ENCODE assay signal across 8 cellular contexts in the genomic region with DNA sequence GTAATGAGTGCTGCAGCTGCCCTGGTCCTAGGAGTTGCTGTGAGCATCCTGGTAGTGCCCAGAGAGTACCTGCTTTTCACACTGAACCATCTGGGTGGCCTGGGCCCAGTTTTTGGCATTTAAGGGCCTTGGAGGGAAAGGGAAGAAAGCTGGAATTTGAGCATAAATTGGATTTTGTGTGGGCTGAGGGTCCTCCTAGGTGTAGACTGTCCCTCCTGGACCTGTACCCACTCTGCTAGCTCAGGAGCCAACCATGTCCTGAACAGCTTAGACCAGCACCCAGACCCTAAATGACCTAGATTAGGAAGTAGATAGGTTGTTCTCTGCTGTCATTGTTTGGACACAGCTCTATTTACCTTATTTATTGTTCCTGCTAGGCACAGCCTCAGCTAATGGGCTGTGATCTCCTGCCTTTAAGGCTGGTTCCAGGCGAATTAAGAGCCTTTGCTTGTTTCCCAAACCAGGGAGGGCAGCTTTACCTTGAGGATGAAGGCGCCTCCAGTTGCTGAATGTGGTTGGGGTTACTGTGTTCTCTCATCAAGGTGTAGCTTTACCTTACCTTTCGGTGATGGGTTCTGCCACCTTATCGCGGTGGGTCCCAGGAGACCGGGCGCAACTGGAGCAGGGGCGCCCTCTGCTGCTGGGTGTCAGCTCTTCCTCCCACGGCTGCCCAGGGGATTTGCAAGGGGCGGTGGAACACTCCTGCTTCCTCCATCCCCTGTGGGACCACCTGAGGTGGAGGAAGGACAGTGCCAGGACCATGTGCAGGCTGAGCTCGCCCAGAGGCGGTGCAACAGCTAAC. TPM values are rescaled to one million over a fixed set of nuclear protein-coding genes. Genes with fewer than 3 reads are reported as not detected.
DNase-seq lines count a peak whose midpoint lies in the region; ATAC-seq and TF ChIP-seq lines count a peak whose summit lies in the region.

No MANE protein-coding gene starts in this region.

- H3K36me3 Mint-ChIP-seq in activated CD4-positive, alpha-beta T cell treated with anti-CD3 and anti-CD28 coated beads, Interleukin-2, amount 10 ng/mL, durations not matched to agents 24 days and 14 days (ENCODE audit: low read depth), result peaks cover 3% of the 10 kb centered on the region

- H3K4me2 ChIP-seq in mesenchymal stem cell (ENCODE audit: low read length, poor library complexity, severe bottlenecking), result no peak overlapping the region

- H3K9me3 Mint-ChIP-seq in activated CD4-positive, alpha-beta T cell treated with anti-CD3 and anti-CD28 coated beads, Interleukin-2, amount 10 ng/mL, durations not matched to agents 24 days and 14 days, result no peaks in the 10 kb centered on the region

- DNase-seq in BJ (ENCODE audit: low read depth) (no peak), NCI-H2227 (lab: John Stamatoyannopoulos, UW; ENCODE audit: unreplicated experiment) (peak; percentile 73), coronary artery (ENCODE audit: low spot score) (no peak), mesenchymal stem cell (peak; percentile 52)
- peak; percentile 92 for DNase-seq in activated CD4-positive, alpha-beta T cell treated with anti-CD3 and anti-CD28 coated beads, Interleukin-2, amount 10 ng/mL, durations not matched to agents 24 days and 14 days
- peak; percentile 60 to 68 for DNase-seq in stimulated activated CD8-positive, alpha-beta memory T cell treated with anti-CD3 and anti-CD28 coated beads, Interleukin-2, amount 100 ng/mL, for 48 hours (ENCODE audit: low read depth in 2 of 2)

- no peaks in the 10 kb centered on the region for H3K36me3 ChIP-seq in BJ (ENCODE audit: control insufficient read depth, insufficient read depth, low read length)
- no peaks in the 10 kb centered on the region for H3K36me3 ChIP-seq in mesenchymal stem cell (ENCODE audit: control insufficient read depth in 1 of 2, insufficient read depth in 2 of 2, low read depth in 1 of 2, low read length in 2 of 2)

- no peak overlapping the region for H3K4ac ChIP-seq in mesenchymal stem cell (ENCODE audit: low read depth in 1 of 2, low read length in 2 of 2)

- peak overlapping the region; percentile 68 for H3K4me3 Mint-ChIP-seq in activated CD4-positive, alpha-beta T cell treated with anti-CD3 and anti-CD28 coated beads, Interleukin-2, amount 10 ng/mL, durations not matched to agents 24 days and 14 days

- ATAC-seq in GM21786 (IDR thresholded peaks at IDR 0.05; ENCODE audit: unreplicated experiment) (peak; percentile 43), HG03442 (IDR thresholded peaks at IDR 0.05; ENCODE audit: unreplicated experiment) (no peak)

- H2BK120ac ChIP-seq in mesenchymal stem cell (ENCODE audit: low read depth, low read length), result no peak overlapping the region

- no peak overlapping the region for H2AFZ ChIP-seq in mesenchymal stem cell (ENCODE audit: low read depth, low read length)

- H3K27ac Mint-ChIP-seq in activated CD4-positive, alpha-beta T cell treated with anti-CD3 and anti-CD28 coated beads, Interleukin-2, amount 10 ng/mL, durations not matched to agents 24 days and 14 days, result no peak overlapping the region

- H3K27me3 Mint-ChIP-seq in activated CD4-positive, alpha-beta T cell treated with anti-CD3 and anti-CD28 coated beads, Interleukin-2, amount 10 ng/mL, durations not matched to agents 24 days and 14 days, result peaks cover 12% of the 10 kb centered on the region

- H2AK5ac ChIP-seq in mesenchymal stem cell (ENCODE audit: low read length, severe bottlenecking), result no peak overlapping the region

- TF ChIP-seq CTCF in BJ (IDR thresholded peaks at IDR 0.05; ENCODE audit: insufficient read depth, low read depth, low read length) (peak; percentile 93), coronary artery (IDR thresholded peaks at IDR 0.05) (peak; percentile 73)

- H3K4me3 ChIP-seq in BJ (ENCODE audit: low read depth, low read length) (no peak overlapping the region), coronary artery (no peak overlapping the region), mesenchymal stem cell (ENCODE audit: insufficient read depth in 1 of 2, low read depth in 1 of 2, low read length in 2 of 2) (no peak overlapping the region)

- CTCF ChIA-PET in BJ (lab: Yijun Ruan, JAX), result interaction anchor here (0.5 to 15.1 kb wide), 53 partner anchors 11 to 889 kb away, joined by 3 to 263 read pairs (median 5); a partner anchor contains a TSS

- no peaks in the 10 kb centered on the region for H3K9me3 ChIP-seq in mesenchymal stem cell (ENCODE audit: control insufficient read depth, low read length)

- peaks cover 67% of the 10 kb centered on the region for H3K4me1 Mint-ChIP-seq in activated CD4-positive, alpha-beta T cell treated with anti-CD3 and anti-CD28 coated beads, Interleukin-2, amount 10 ng/mL, durations not matched to agents 24 days and 14 days

- peaks cover 33% of the 10 kb centered on the region for H3K79me1 ChIP-seq in mesenchymal stem cell (replicated peaks; ENCODE audit: low read length, poor library complexity, severe bottlenecking)

- H2BK15ac ChIP-seq in mesenchymal stem cell (ENCODE audit: low read depth, poor library complexity, severe bottlenecking), result no peak overlapping the region

- peak overlapping the region in 1 of 2 experiments; percentile 9 for H3K14ac ChIP-seq in mesenchymal stem cell (ENCODE audit: low read length in 2 of 2)

- no peak overlapping the region for H3K23ac ChIP-seq in mesenchymal stem cell (ENCODE audit: low read length in 2 of 2)

- H4K91ac ChIP-seq in mesenchymal stem cell (ENCODE audit: low read length), result no peak overlapping the region

- peaks cover 2% of the 10 kb centered on the region for H3K4me1 ChIP-seq in mesenchymal stem cell (ENCODE audit: control insufficient read depth, insufficient read depth, low read depth, low read length)

- H3K27me3 ChIP-seq in BJ (ENCODE audit: control insufficient read depth, insufficient read depth, low read length) (no peaks in the 10 kb centered on the region), mesenchymal stem cell (ENCODE audit: control insufficient read depth in 1 of 2, insufficient read depth in 1 of 2, low read length in 2 of 2) (peaks cover 0 to 47% of the 10 kb centered on the region in 2 experiments)

- H3K9ac ChIP-seq in mesenchymal stem cell (ENCODE audit: low read length), result no peak overlapping the region

- no peak overlapping the region for H2BK5ac ChIP-seq in mesenchymal stem cell (ENCODE audit: low read depth, low read length, poor library complexity, severe bottlenecking)

- POLR2A ChIA-PET in BJ (lab: Charles Lee), result interaction anchor here (0.5 kb wide), 1 partner anchor 878 kb away, joined by 3 read pairs; no protein-coding TSS in a partner anchor

- intact Hi-C loops in activated CD4-positive, alpha-beta T cell treated with anti-CD3 and anti-CD28 coated beads, Interleukin-2, amount 10 ng/mL, durations not matched to agents 24 days and 14 days (cut with micrococcal nuclease), result loop anchor here (1.0 to 10.0 kb wide), 8 partner anchors 19 to 887 kb away; a partner anchor contains a TSS

- 17% methylated on average over 12 of the region's 12 CpGs for WGBS in mesenchymal stem cell

- peak overlapping the region in 1 of 2 experiments; percentile 15 for H3K18ac ChIP-seq in mesenchymal stem cell (ENCODE audit: low read depth in 1 of 2, low read length in 2 of 2)

- peak overlapping the region; percentile 22 for H4K8ac ChIP-seq in mesenchymal stem cell (ENCODE audit: low read length)

- H3K27ac ChIP-seq in coronary artery, result peak overlapping the region in 1 of 2 donors; percentile 9
- no peak overlapping the region for H3K27ac ChIP-seq in mesenchymal stem cell (ENCODE audit: low read length, poor library complexity, severe bottlenecking)

- peak overlapping the region; percentile 22 to 74 for H2BK12ac ChIP-seq in mesenchymal stem cell (ENCODE audit: low read length in 2 of 2)

RNA-seq across cellular contexts. Expression of a gene that starts 34.4 kb away (rescaled TPM):
- 2.9 and 5.6 TPM in 2 replicates for polyA plus RNA-seq in BJ (2011; rRNA removed)
- 5.4 and 7.5 TPM in 2 replicates for polyA minus RNA-seq in BJ (2011; rRNA and poly(A)+ RNA removed)
- total RNA-seq in activated CD4-positive, alpha-beta T cell treated with anti-CD3 and anti-CD28 coated beads, Interleukin-2, amount 10 ng/mL, durations not matched to agents 24 days and 14 days, result 0.68 and 0.85 TPM in 2 replicates
- 31.2 TPM for polyA plus RNA-seq in mesenchymal stem cell (2013, experiment 1 of 2)
- 32.5 TPM for polyA plus RNA-seq in mesenchymal stem cell (2013, experiment 2 of 2)

Comparison
In these comparisons a context has a peak if more than half of its experiments do, and no peak if none do; other contexts are left out.
1. DNase-seq: peak in NCI-H2227 (single experiment), activated CD4-positive, alpha-beta T cell treated with anti-CD3 and anti-CD28 coated beads, Interleukin-2, amount 10 ng/mL, durations not matched to agents 24 days and 14 days (single experiment), mesenchymal stem cell (single experiment) and stimulated activated CD8-positive, alpha-beta memory T cell treated with anti-CD3 and anti-CD28 coated beads, Interleukin-2, amount 100 ng/mL, for 48 hours (2 of 2); none in BJ (single experiment) and coronary artery (single experiment).